Comparison of ENCODE assay signal across 19 cellular contexts in the genomic region with DNA sequence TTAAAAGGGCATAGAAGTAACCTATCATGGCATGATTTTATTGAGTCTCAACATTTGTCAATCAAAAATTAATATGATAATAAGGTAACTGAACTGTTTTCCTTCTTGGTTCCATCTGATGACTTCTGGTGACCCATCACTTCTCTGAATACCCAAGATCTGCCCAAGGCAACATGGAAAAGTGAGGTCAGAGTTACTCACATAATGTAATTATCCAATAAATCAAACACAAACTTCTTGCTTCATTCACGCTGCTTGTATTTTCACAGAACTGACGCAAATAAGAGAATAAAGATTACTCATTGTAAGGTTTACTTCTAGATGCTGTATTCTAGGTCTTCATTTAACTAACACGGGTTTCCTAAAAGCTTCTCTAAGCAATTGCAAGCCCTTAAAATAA.
DNase-seq lines count a peak whose midpoint lies in the region; ATAC-seq, FAIRE-seq and TF ChIP-seq lines count a peak whose summit lies in the region.
"Had no signal": no experiment of that assay in that cellular context is flagged by ENCODE, and none has a peak within 500 bp of the region (broad histone marks: within the 10 kb centered on the region; RNA-seq: fewer than 3 reads in every experiment).

No MANE protein-coding gene starts in this region.

- POLR2A ChIA-PET in MCF 10A (lab: Yijun Ruan, JAX), result interaction anchor here (1.4 kb wide), 1 partner anchor 10 kb away, joined by 4 read pairs; no protein-coding TSS in a partner anchor
- POLR2A ChIA-PET in PC-9 (lab: Charles Lee; ENCODE audit: unreplicated experiment), result no interaction called here

- no peak for TF ChIP-seq POLR2A in breast epithelium (IDR thresholded peaks at IDR 0.05)

- BruUV-seq in MCF 10A (replicated peaks; lab: Mats Ljungman, UMichigan) (no TSS peak), PC-9 (replicated peaks; lab: Mats Ljungman, UMichigan) (no TSS peak)

- intact Hi-C loops in MCF 10A (cut with micrococcal nuclease) (no loop called here), breast epithelium (cut with DNase I; ENCODE audit: low total_unique reads) (no loop called here), PC-9 (cut with micrococcal nuclease; ENCODE audit: unreplicated experiment) (no loop called here)

- H3K27ac Mint-ChIP-seq in MCF 10A (ENCODE audit: low read depth, unreplicated experiment), result no peak overlapping the region
- H3K27ac Mint-ChIP-seq: CD4-positive, alpha-beta memory T cell had no signal

- peaks cover 12% of the 10 kb centered on the region for H3K4me1 Mint-ChIP-seq in MCF 10A (ENCODE audit: insufficient read depth, unreplicated experiment)
- H3K4me1 Mint-ChIP-seq: CD4-positive, alpha-beta memory T cell had no signal

- H3K36me3 Mint-ChIP-seq in MCF 10A (ENCODE audit: insufficient read depth, unreplicated experiment), result no peaks in the 10 kb centered on the region
- H3K36me3 Mint-ChIP-seq: CD4-positive, alpha-beta memory T cell had no signal

- no peaks in the 10 kb centered on the region for H4K20me1 ChIP-seq in PC-9 (ENCODE audit: insufficient read depth)

- H3K27ac ChIP-seq in breast epithelium (no peak overlapping the region), PC-9 (no peak overlapping the region)
- H3K27ac ChIP-seq: C4-2B had no signal

- H3K9me3 ChIP-seq in breast epithelium (no peaks in the 10 kb centered on the region), PC-9 (ENCODE audit: insufficient read depth, low read depth) (no peaks in the 10 kb centered on the region)
- H3K9me3 ChIP-seq: BE2C, HAP-1 had no signal

- H3K9me2 ChIP-seq in PC-9 (ENCODE audit: insufficient read depth), result no peaks in the 10 kb centered on the region

- peak; percentile 52 for DNase-seq in MCF 10A (ENCODE audit: unreplicated experiment)
- no peak for DNase-seq in breast epithelium (ENCODE audit: low spot score in 2 of 2)
- no peak for DNase-seq in PC-9
- DNase-seq in bronchial epithelial cell (ENCODE audit: low read depth), result peak; percentile 23
- DNase-seq in NCI-H187 treated with DMSO at 0.1 percent for 48 hours (lab: John Stamatoyannopoulos, UW), result no peak
- no peak for DNase-seq in activated CD4-positive, alpha-beta T cell treated with anti-CD3 and anti-CD28 coated beads for 4 hours
- DNase-seq in activated CD4-positive, CD25-positive, alpha-beta regulatory T cell treated with anti-CD3 and anti-CD28 coated beads, Interleukin-2, amount 50 U/mL, for 72 hours, result no peak
- DNase-seq: 8988T; ACHN; BE2C; CD4-positive, alpha-beta memory T cell; DMS79; EL; GDM1; IMR-90 had no signal

- H3K4me2 ChIP-seq in PC-9, result no peak overlapping the region

- H3K4me1 ChIP-seq in breast epithelium (no peaks in the 10 kb centered on the region), PC-9 (replicated peaks; ENCODE audit: insufficient read depth) (no peaks in the 10 kb centered on the region)
- H3K4me1 ChIP-seq: BE2C, HAP-1 had no signal

- peaks cover 7% of the 10 kb centered on the region for H3K27me3 Mint-ChIP-seq in MCF 10A (ENCODE audit: insufficient read depth, unreplicated experiment)

- H3K79me2 ChIP-seq in PC-9 (ENCODE audit: low read depth), result no peaks in the 10 kb centered on the region

- H3K9me3 Mint-ChIP-seq in MCF 10A (ENCODE audit: unreplicated experiment), result no peaks in the 10 kb centered on the region
- H3K9me3 Mint-ChIP-seq: CD4-positive, alpha-beta memory T cell had no signal

- no peak for ATAC-seq in HG02973 (IDR thresholded peaks at IDR 0.05; ENCODE audit: unreplicated experiment)

- H3K4me3 ChIP-seq in breast epithelium (no peak overlapping the region), PC-9 (no peak overlapping the region), bronchial epithelial cell (ENCODE audit: low read depth, low read length) (no peak overlapping the region)
- H3K4me3 ChIP-seq: HAP-1 had no signal

- H3K27me3 ChIP-seq in breast epithelium (no peaks in the 10 kb centered on the region), PC-9 (ENCODE audit: insufficient read depth, low read depth) (no peaks in the 10 kb centered on the region), bronchial epithelial cell (ENCODE audit: control insufficient read depth, insufficient read depth, low read length) (no peaks in the 10 kb centered on the region)
- H3K27me3 ChIP-seq: BE2C had no signal

- CTCF ChIA-PET in MCF 10A (lab: Yijun Ruan, JAX), result no interaction called here
- CTCF ChIA-PET in PC-9 (lab: Charles Lee), result no interaction called here

- H3F3A ChIP-seq in PC-9 (ENCODE audit: insufficient read depth, low read depth), result no peaks in the 10 kb centered on the region

- no peak for TF ChIP-seq CTCF in MCF 10A (IDR thresholded peaks at IDR 0.05; ENCODE audit: unreplicated experiment)
- TF ChIP-seq CTCF in breast epithelium (IDR thresholded peaks at IDR 0.05), result no peak
- no peak for TF ChIP-seq CTCF in PC-9 (conservative IDR thresholded peaks at IDR 0.05)
- no peak for TF ChIP-seq CTCF in bronchial epithelial cell (IDR thresholded peaks at IDR 0.05; ENCODE audit: insufficient read depth, low read length, severe bottlenecking)

- 0 out of 2 replicates have a peak overlapping the region, but pooled peaks have one; percentile 9 for H2AFZ ChIP-seq in PC-9

- H3K36me3 ChIP-seq in breast epithelium, result no peaks in the 10 kb centered on the region
- H3K36me3 ChIP-seq in PC-9 (ENCODE audit: low read depth), result no peaks in the 10 kb centered on the region
- no peaks in the 10 kb centered on the region for H3K36me3 ChIP-seq in bronchial epithelial cell (ENCODE audit: control insufficient read depth, insufficient read depth, low read length)
- H3K36me3 ChIP-seq: BE2C, HAP-1 had no signal

- no peak overlapping the region for H3K4me3 Mint-ChIP-seq in MCF 10A (ENCODE audit: unreplicated experiment)
- H3K4me3 Mint-ChIP-seq: CD4-positive, alpha-beta memory T cell had no signal

- FAIRE-seq in bronchial epithelial cell (lab: Jason Lieb, UNC), result no peak
- FAIRE-seq: H1 had no signal

Comparison
In these comparisons a context has a peak if more than half of its experiments do, and no peak if none do; other contexts are left out.
1. DNase-seq: peak in MCF 10A (single experiment) and bronchial epithelial cell (single experiment); none in breast epithelium (0 of 2), PC-9 (0 of 2), NCI-H187 treated with DMSO at 0.1 percent for 48 hours (single experiment), activated CD4-positive, alpha-beta T cell treated with anti-CD3 and anti-CD28 coated beads for 4 hours (0 of 2) and activated CD4-positive, CD25-positive, alpha-beta regulatory T cell treated with anti-CD3 and anti-CD28 coated beads, Interleukin-2, amount 50 U/mL, for 72 hours (single experiment).